In genomic region chr10:105726149-105726548, GRCh38 we compare ENCODE assay signal across 8 cellular contexts.
"Had no signal": no experiment of that assay in that cellular context is flagged by ENCODE, and none has a peak within 500 bp of the region (broad histone marks: within the 10 kb centered on the region; RNA-seq: fewer than 3 reads in every experiment).

No MANE protein-coding gene starts in this region.

- H3K27ac Mint-ChIP-seq: IgD-negative memory B cell had no signal

- H3K4me1 Mint-ChIP-seq: IgD-negative memory B cell had no signal

- FAIRE-seq: HepG2 had no signal

- H3K4me1 ChIP-seq: HAP-1 had no signal

- H2AFZ ChIP-seq: GM23248 had no signal

- H3K9ac ChIP-seq: GM23248 had no signal

- H3K27ac ChIP-seq: GM23248, HL-60 had no signal

- H3K36me3 Mint-ChIP-seq: IgD-negative memory B cell had no signal

- H3K27me3 Mint-ChIP-seq: IgD-negative memory B cell had no signal

- ATAC-seq: HCT116, HepG2 had no signal

- DNase-seq: GM23248, GOT3, H7 had no signal

- H3K4me3 Mint-ChIP-seq: IgD-negative memory B cell had no signal

- H3K4me3 ChIP-seq: GM23248, HAP-1 had no signal

- H3K36me3 ChIP-seq: HAP-1 had no signal

- H3K9me3 ChIP-seq: HAP-1 had no signal
